ENCODE assay signal across 13 cellular contexts in the genomic region with DNA sequence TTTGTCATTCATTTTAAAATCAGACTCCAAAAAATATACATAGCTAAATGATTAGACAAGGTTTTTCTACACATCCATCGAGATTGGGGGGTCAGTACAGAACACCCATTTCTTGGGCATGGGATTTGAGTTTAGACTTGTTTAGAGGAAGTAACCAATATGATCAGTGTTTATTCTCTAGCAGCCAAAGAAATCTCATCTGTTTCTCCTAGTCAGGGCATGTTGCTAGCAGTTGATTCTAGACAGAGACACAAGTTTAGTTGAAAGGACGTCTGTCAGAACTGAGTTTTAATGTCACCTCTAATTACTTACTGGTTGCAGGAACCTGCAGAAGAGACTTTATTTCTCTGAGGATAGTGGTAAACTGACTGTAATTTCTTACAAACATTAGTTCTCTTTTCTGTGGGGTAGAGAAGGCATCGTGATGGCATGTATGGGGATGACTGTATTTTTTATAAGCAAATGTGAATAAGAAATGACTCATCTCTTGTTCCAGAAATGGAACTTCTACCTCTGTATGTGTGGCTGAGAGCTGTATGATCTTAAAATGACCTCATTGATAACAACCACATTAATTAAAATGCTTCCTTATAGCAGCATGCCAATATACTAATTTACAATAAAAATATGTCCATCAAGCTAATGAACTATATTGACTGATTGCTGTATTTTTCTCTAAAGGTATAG. TPM values are rescaled to one million over a fixed set of nuclear protein-coding genes. Genes with fewer than 3 reads are reported as not detected.
DNase-seq lines count a peak whose midpoint lies in the region; ATAC-seq and TF ChIP-seq lines count a peak whose summit lies in the region.
"Had no signal": no experiment of that assay in that cellular context is flagged by ENCODE, and none has a peak within 500 bp of the region (broad histone marks: within the 10 kb centered on the region; RNA-seq: fewer than 3 reads in every experiment).

No MANE protein-coding gene starts in this region.

- no peak overlapping the region for H3K9ac ChIP-seq in SK-N-SH

- ATAC-seq in HG03354 (IDR thresholded peaks at IDR 0.05; ENCODE audit: poor library complexity, severe bottlenecking, unreplicated experiment) = no peak

- H3K4me3 Mint-ChIP-seq in activated naive CD4-positive, alpha-beta T cell treated with anti-CD3 and anti-CD28 coated beads, Interleukin-2, amount 50 U/mL, for 24 hours = peak overlapping the region; percentile 30
- H3K4me3 Mint-ChIP-seq in activated naive CD4-positive, alpha-beta T cell treated with anti-CD3 and anti-CD28 coated beads for 36 hours = no peak overlapping the region

- DNase-seq in activated naive CD4-positive, alpha-beta T cell treated with anti-CD3 and anti-CD28 coated beads for 36 hours = no peak
- DNase-seq in SK-N-SH (no peak), inferior parietal cortex (ENCODE audit: extremely low spot score) (peak; percentile 47), superior temporal gyrus (ENCODE audit: extremely low spot score) (peak; percentile 66), left ventricle myocardium inferior (no peak), NOMO-1 treated with DMSO at 0.1 percent for 48 hours (lab: John Stamatoyannopoulos, UW; ENCODE audit: unreplicated experiment) (no peak)
- DNase-seq: activated naive CD4-positive, alpha-beta T cell treated with Interleukin-2 at 50 U/mL for 16 hours; DMS79; esophagus squamous epithelium; mesendoderm; stimulated activated CD8-positive, alpha-beta memory T cell treated with anti-CD3 and anti-CD28 coated beads, Interleukin-4, amount 100 ng/mL, for 48 hours had no signal

- H3K4me1 ChIP-seq in SK-N-SH (ENCODE audit: control insufficient read depth in 1 of 2, insufficient read depth in 2 of 2, low read depth in 1 of 2, low read length in 1 of 2) (peaks cover 0 to 14% of the 10 kb centered on the region in 2 experiments; a peak in 2 of 4 replicates), left ventricle myocardium inferior (peaks cover 7% of the 10 kb centered on the region)

- H3K27me3 Mint-ChIP-seq in activated naive CD4-positive, alpha-beta T cell treated with anti-CD3 and anti-CD28 coated beads, Interleukin-2, amount 50 U/mL, for 24 hours = peaks cover 6% of the 10 kb centered on the region
- peaks cover 7% of the 10 kb centered on the region for H3K27me3 Mint-ChIP-seq in activated naive CD4-positive, alpha-beta T cell treated with anti-CD3 and anti-CD28 coated beads for 36 hours (ENCODE audit: low read depth)

- no peaks in the 10 kb centered on the region for H3K4me1 Mint-ChIP-seq in activated naive CD4-positive, alpha-beta T cell treated with anti-CD3 and anti-CD28 coated beads, Interleukin-2, amount 50 U/mL, for 24 hours
- H3K4me1 Mint-ChIP-seq in activated naive CD4-positive, alpha-beta T cell treated with anti-CD3 and anti-CD28 coated beads for 36 hours (ENCODE audit: low read depth) = peaks cover 8% of the 10 kb centered on the region

- H3K27ac Mint-ChIP-seq in activated naive CD4-positive, alpha-beta T cell treated with anti-CD3 and anti-CD28 coated beads, Interleukin-2, amount 50 U/mL, for 24 hours = peak overlapping the region; percentile 73
- H3K27ac Mint-ChIP-seq in activated naive CD4-positive, alpha-beta T cell treated with anti-CD3 and anti-CD28 coated beads for 36 hours = no peak overlapping the region

- peaks cover 19% of the 10 kb centered on the region for H3F3A ChIP-seq in SK-N-SH (replicated peaks; ENCODE audit: insufficient read depth)

- no peaks in the 10 kb centered on the region for H3K36me3 Mint-ChIP-seq in activated naive CD4-positive, alpha-beta T cell treated with anti-CD3 and anti-CD28 coated beads, Interleukin-2, amount 50 U/mL, for 24 hours
- H3K36me3 Mint-ChIP-seq in activated naive CD4-positive, alpha-beta T cell treated with anti-CD3 and anti-CD28 coated beads for 36 hours (ENCODE audit: low read depth) = no peaks in the 10 kb centered on the region

- no peak for TF ChIP-seq RAD21 in SK-N-SH (IDR thresholded peaks at IDR 0.05; ENCODE audit: low read length)

- peak overlapping the region; percentile 36 for H3K4me2 ChIP-seq in SK-N-SH

- no peaks in the 10 kb centered on the region for H3K9me3 Mint-ChIP-seq in activated naive CD4-positive, alpha-beta T cell treated with anti-CD3 and anti-CD28 coated beads, Interleukin-2, amount 50 U/mL, for 24 hours
- H3K9me3 Mint-ChIP-seq in activated naive CD4-positive, alpha-beta T cell treated with anti-CD3 and anti-CD28 coated beads for 36 hours = no peaks in the 10 kb centered on the region

- H2AFZ ChIP-seq in SK-N-SH (ENCODE audit: low read depth) = peak overlapping the region; percentile 39

- no peaks in the 10 kb centered on the region for H3K9me2 ChIP-seq in SK-N-SH

- no peaks in the 10 kb centered on the region for H3K79me2 ChIP-seq in SK-N-SH (ENCODE audit: insufficient read depth)

- H3K36me3 ChIP-seq in SK-N-SH (replicated peaks in 1 of 2; ENCODE audit: control insufficient read depth in 1 of 2, insufficient read depth in 2 of 2, low read length in 1 of 2) = no peaks in the 10 kb centered on the region
- H3K36me3 ChIP-seq in left ventricle myocardium inferior = no peaks in the 10 kb centered on the region
- H3K36me3 ChIP-seq: esophagus squamous epithelium had no signal

- 0 out of 4 replicates have a peak, but pooled peaks of 1 of the 2 experiments have one; percentile 17 for TF ChIP-seq EP300 in SK-N-SH (IDR thresholded peaks at IDR 0.05; ENCODE audit: borderline replicate concordance in 1 of 2, low read depth in 1 of 2, low read length in 1 of 2)

- no peaks in the 10 kb centered on the region for H3K9me3 ChIP-seq in SK-N-SH
- H3K9me3 ChIP-seq in left ventricle myocardium inferior (replicated peaks) = no peaks in the 10 kb centered on the region
- H3K9me3 ChIP-seq: esophagus squamous epithelium had no signal

- H3K27me3 ChIP-seq in SK-N-SH (ENCODE audit: insufficient read depth) (no peaks in the 10 kb centered on the region), left ventricle myocardium inferior (ENCODE audit: low read depth) (no peaks in the 10 kb centered on the region)
- H3K27me3 ChIP-seq: esophagus squamous epithelium had no signal

- TF ChIP-seq CTCF in SK-N-SH (IDR thresholded peaks at IDR 0.05) (no peak), left ventricle myocardium inferior (IDR thresholded peaks at IDR 0.05; ENCODE audit: borderline replicate concordance) (no peak)

- no peaks in the 10 kb centered on the region for H4K20me1 ChIP-seq in SK-N-SH (ENCODE audit: insufficient read depth)

- intact Hi-C loops in activated naive CD4-positive, alpha-beta T cell treated with anti-CD3 and anti-CD28 coated beads for 36 hours (cut with micrococcal nuclease) = loop anchor here (10.0 kb wide), 1 partner anchor 910 kb away; no protein-coding TSS in a partner anchor
- intact Hi-C loops in left ventricle myocardium inferior (cut with micrococcal nuclease) = loop anchor here (10.0 kb wide), 1 partner anchor 310 kb away; no protein-coding TSS in a partner anchor

- H3K4me3 ChIP-seq in SK-N-SH (ENCODE audit: low read depth in 2 of 2, low read length in 1 of 2) (no peak overlapping the region), left ventricle myocardium inferior (no peak overlapping the region)
- H3K4me3 ChIP-seq: esophagus squamous epithelium had no signal

- CTCF ChIA-PET in activated naive CD4-positive, alpha-beta T cell treated with anti-CD3 and anti-CD28 coated beads for 36 hours (lab: Charles Lee) = interaction anchor here (0.6 kb wide), 1 partner anchor 8 kb away, joined by 4 read pairs; no protein-coding TSS in a partner anchor
- CTCF ChIA-PET in SK-N-SH (lab: Yijun Ruan, JAX) = no interaction called here

- peak overlapping the region; percentile 39 to 66; a peak in 3 of 4 replicates for H3K27ac ChIP-seq in SK-N-SH (ENCODE audit: low read depth in 2 of 2, low read length in 1 of 2)
- H3K27ac ChIP-seq in left ventricle myocardium inferior (replicated peaks) = no peak overlapping the region
- H3K27ac ChIP-seq: esophagus squamous epithelium had no signal

- 30% methylated on average over 3 of the region's 3 CpGs for WGBS in SK-N-SH (ENCODE audit: low lambda C conversion rate)

- POLR2A ChIA-PET in SK-N-SH (lab: Yijun Ruan, JAX) = no interaction called here

TF ChIP-seq in SK-N-SH, 30 proteins besides CTCF, POLR2A, EP300 and RAD21:
- TF ChIP-seq FOSL2 (IDR thresholded peaks at IDR 0.05; ENCODE audit: borderline replicate concordance, low read depth) (peak; percentile 76), FOXM1 (IDR thresholded peaks at IDR 0.05; ENCODE audit: low read depth) (no peak), TCF12 (IDR thresholded peaks at IDR 0.05) (peak; percentile 43), JUND (IDR thresholded peaks at IDR 0.05) (peak; percentile 72), MEF2A (IDR thresholded peaks at IDR 0.05; ENCODE audit: borderline replicate concordance, low read depth) (0 out of 2 replicates have a peak, but pooled peaks have one; percentile 38)
- TF ChIP-seq, protein P1, sequence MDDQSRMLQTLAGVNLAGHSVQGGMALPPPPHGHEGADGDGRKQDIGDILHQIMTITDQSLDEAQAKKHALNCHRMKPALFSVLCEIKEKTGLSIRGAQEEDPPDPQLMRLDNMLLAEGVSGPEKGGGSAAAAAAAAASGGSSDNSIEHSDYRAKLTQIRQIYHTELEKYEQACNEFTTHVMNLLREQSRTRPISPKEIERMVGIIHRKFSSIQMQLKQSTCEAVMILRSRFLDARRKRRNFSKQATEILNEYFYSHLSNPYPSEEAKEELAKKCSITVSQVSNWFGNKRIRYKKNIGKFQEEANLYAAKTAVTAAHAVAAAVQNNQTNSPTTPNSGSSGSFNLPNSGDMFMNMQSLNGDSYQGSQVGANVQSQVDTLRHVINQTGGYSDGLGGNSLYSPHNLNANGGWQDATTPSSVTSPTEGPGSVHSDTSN (IDR thresholded peaks at IDR 0.05) = peak; percentile 34

RNA-seq across cellular contexts. Expression of a gene that starts 30.6 kb away (rescaled TPM):
- total RNA-seq in activated naive CD4-positive, alpha-beta T cell treated with anti-CD3 and anti-CD28 coated beads for 36 hours = not detected
- 10.5 and 13.8 TPM in 2 replicates for polyA plus RNA-seq in SK-N-SH (2012; rRNA removed)
- 12.5 and 12.6 TPM in 2 replicates for polyA plus RNA-seq in SK-N-SH (2012; cell fraction: cytosol; rRNA removed)
- 9.5 and 18.9 TPM in 2 replicates for polyA plus RNA-seq in SK-N-SH (2012; cell fraction: nucleus; rRNA removed)
- total RNA-seq in left ventricle myocardium inferior = 16.6 TPM

Comparison
In these comparisons a context has a peak if more than half of its experiments do, and no peak if none do; other contexts are left out.
1. DNase-seq: peak in inferior parietal cortex (single experiment) and superior temporal gyrus (single experiment); none in activated naive CD4-positive, alpha-beta T cell treated with anti-CD3 and anti-CD28 coated beads for 36 hours (single experiment), SK-N-SH (single experiment), left ventricle myocardium inferior (single experiment) and NOMO-1 treated with DMSO at 0.1 percent for 48 hours (single experiment).
2. RNA of a gene that starts 30.6 kb away (total RNA-seq): 16.6 TPM in left ventricle myocardium inferior (single experiment); not detected in activated naive CD4-positive, alpha-beta T cell treated with anti-CD3 and anti-CD28 coated beads for 36 hours; every median in the first group is over 10 times any median in the second.